ENCODE assay signal across 8 cellular contexts in genomic region chr16:67326472-67327309, GRCh38. TPM values are rescaled to one million over a fixed set of nuclear protein-coding genes. Genes with fewer than 3 reads are reported as not detected.
A peak's percentile ranks its signal among the peaks of the same experiment; 100 is the strongest.
DNase-seq lines count a peak whose midpoint lies in the region; ATAC-seq and TF ChIP-seq lines count a peak whose summit lies in the region.

KCTD19 (minus strand) TSS chr16:67326741; CDS start chr16:67326707, 34 bp downstream.
A gene with protein sequence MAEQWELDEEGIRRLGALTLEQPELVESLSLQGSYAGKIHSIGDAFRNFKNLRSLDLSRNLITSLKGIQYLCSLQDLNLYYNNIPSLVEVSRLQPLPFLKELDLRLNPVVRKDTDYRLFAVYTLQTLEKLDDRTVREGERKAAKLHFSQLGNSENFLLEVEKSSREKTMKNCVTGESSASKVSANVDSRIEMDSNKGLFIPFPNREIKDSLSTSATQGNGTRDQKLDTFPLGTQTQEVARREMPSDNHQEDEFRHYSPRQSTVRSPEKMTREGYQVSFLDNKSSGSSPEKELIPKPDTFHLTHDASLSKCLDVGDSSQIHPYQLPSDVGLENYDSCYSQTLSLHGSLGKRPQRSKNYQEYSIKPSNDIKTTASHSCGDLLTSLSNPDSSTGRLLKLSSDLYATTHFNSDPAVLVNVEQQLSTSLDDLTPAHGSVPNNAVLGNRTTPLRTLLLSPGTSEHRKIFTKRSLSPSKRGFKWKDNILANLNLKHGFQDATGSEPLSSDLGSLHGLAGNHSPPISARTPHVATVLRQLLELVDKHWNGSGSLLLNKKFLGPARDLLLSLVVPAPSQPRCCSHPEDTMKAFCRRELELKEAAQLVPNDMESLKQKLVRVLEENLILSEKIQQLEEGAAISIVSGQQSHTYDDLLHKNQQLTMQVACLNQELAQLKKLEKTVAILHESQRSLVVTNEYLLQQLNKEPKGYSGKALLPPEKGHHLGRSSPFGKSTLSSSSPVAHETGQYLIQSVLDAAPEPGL (plus strand): TSS chr16:67326815. CDS start chr16:67326863, 48 bp downstream.

- H3K4me3 ChIP-seq in MG63 (peak within 1 kb of the TSS; percentile 43), choroid plexus epithelial cell (ENCODE audit: low read depth, low read length) (peak within 1 kb of the TSS; percentile 51), liver (ENCODE audit: low read depth in 1 of 3, low read length in 3 of 3) (peak within 1 kb of the TSS in 2 of 3 donors; percentile 17 to 42)

- DNase-seq in DMS 273 treated with DMSO at 0.1 percent for 48 hours (lab: John Stamatoyannopoulos, UW) (peak; percentile 67), MG63 (peak; percentile 49), choroid plexus epithelial cell (ENCODE audit: low read depth) (peak; percentile 33), COLO829 (ENCODE audit: low spot score) (no peak)
- peak; percentile 44 for DNase-seq in activated CD4-positive, CD25-positive, alpha-beta regulatory T cell treated with anti-CD3 and anti-CD28 coated beads, Interleukin-2, amount 50 U/mL, for 72 hours
- DNase-seq in stimulated activated CD4-positive, alpha-beta T cell treated with anti-CD3 and anti-CD28 coated beads, Interleukin-2, amount 100 ng/mL, for 48 hours, result peak; percentile 61 to 62

- no peak within 1 kb of the TSS for H3K27ac ChIP-seq in liver (ENCODE audit: low read depth in 1 of 2, low read length in 2 of 2)

- TF ChIP-seq CTCF in choroid plexus epithelial cell (conservative IDR thresholded peaks at IDR 0.05; ENCODE audit: low read depth, low read length) (peak; percentile 60), liver (IDR thresholded peaks at IDR 0.05; ENCODE audit: low read depth, low read length, missing input control) (peak; percentile 17)

- H3K36me3 ChIP-seq in MG63 (no peaks in the 10 kb centered on the region), liver (ENCODE audit: control insufficient read depth in 4 of 4, insufficient read depth in 3 of 4, low read depth in 1 of 4, low read length in 3 of 4) (no peaks in the 10 kb centered on the region)

- TF ChIP-seq RAD21 in liver (IDR thresholded peaks at IDR 0.05), result peak in 1 of 2 donors; percentile 30

- no peak within 1 kb of the TSS for H3K9ac ChIP-seq in liver (ENCODE audit: low read depth in 1 of 2, low read length in 2 of 2)

- H3K4me1 ChIP-seq in liver (ENCODE audit: control insufficient read depth in 4 of 4, insufficient read depth in 4 of 4, low read length in 3 of 4), result peaks cover 0 to 4% (median 3%) of the 10 kb centered on the region in 4 donors

- WGBS in liver, result 9% methylated on average over 61 of the region's 61 CpGs

- H3K27me3 ChIP-seq in MG63 (no peaks in the 10 kb centered on the region), liver (ENCODE audit: control insufficient read depth in 4 of 4, insufficient read depth in 4 of 4, low read length in 3 of 4) (no peaks in the 10 kb centered on the region)

- H3K9me3 ChIP-seq in MG63 (no peaks in the 10 kb centered on the region), liver (ENCODE audit: control insufficient read depth in 4 of 4, low read length in 3 of 4) (no peaks in the 10 kb centered on the region)

- ATAC-seq in GM21737 (IDR thresholded peaks at IDR 0.05; ENCODE audit: unreplicated experiment), result no peak

TF ChIP-seq in liver, 16 proteins besides CTCF, POLR2A, EP300 and RAD21:
- TF ChIP-seq, protein P1, sequence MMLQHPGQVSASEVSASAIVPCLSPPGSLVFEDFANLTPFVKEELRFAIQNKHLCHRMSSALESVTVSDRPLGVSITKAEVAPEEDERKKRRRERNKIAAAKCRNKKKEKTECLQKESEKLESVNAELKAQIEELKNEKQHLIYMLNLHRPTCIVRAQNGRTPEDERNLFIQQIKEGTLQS (IDR thresholded peaks at IDR 0.05), result no peak
- TF ChIP-seq EGR1 (IDR thresholded peaks at IDR 0.05; ENCODE audit: low read depth in 2 of 2) (no peak), JUND (IDR thresholded peaks at IDR 0.05) (no peak), YY1 (IDR thresholded peaks at IDR 0.05) (no peak), HNF4G (IDR thresholded peaks at IDR 0.05) (no peak), MAX (IDR thresholded peaks at IDR 0.05) (no peak), HNF4A (conservative IDR thresholded peaks at IDR 0.05) (no peak), GABPA (IDR thresholded peaks at IDR 0.05 in 1 of 2, conservative IDR thresholded peaks at IDR 0.05 in 1 of 2) (no peak), FOXA1 (IDR thresholded peaks at IDR 0.05) (no peak), REST (IDR thresholded peaks at IDR 0.05) (no peak), TAF1 (conservative IDR thresholded peaks at IDR 0.05) (no peak), RXRA (IDR thresholded peaks at IDR 0.05) (no peak), NR2F2 (IDR thresholded peaks at IDR 0.05) (no peak), SP1 (IDR thresholded peaks at IDR 0.05) (no peak), FOXA2 (IDR thresholded peaks at IDR 0.05) (no peak)
- TF ChIP-seq, protein P2, sequence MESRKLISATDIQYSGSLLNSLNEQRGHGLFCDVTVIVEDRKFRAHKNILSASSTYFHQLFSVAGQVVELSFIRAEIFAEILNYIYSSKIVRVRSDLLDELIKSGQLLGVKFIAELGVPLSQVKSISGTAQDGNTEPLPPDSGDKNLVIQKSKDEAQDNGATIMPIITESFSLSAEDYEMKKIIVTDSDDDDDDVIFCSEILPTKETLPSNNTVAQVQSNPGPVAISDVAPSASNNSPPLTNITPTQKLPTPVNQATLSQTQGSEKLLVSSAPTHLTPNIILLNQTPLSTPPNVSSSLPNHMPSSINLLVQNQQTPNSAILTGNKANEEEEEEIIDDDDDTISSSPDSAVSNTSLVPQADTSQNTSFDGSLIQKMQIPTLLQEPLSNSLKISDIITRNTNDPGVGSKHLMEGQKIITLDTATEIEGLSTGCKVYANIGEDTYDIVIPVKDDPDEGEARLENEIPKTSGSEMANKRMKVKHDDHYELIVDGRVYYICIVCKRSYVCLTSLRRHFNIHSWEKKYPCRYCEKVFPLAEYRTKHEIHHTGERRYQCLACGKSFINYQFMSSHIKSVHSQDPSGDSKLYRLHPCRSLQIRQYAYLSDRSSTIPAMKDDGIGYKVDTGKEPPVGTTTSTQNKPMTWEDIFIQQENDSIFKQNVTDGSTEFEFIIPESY (IDR thresholded peaks at IDR 0.05), result no peak

RNA-seq across cellular contexts. Expression of gene KCTD19, which starts in this region (rescaled TPM):
- total RNA-seq in MG63 (2014; rRNA removed; shearing (Covaris generic); ENCODE audit: low replicate concordance), result not detected in 2 replicates
- total RNA-seq in liver, result under 1 TPM in 1 of 2 donors, not detected in 1; 0.28 TPM
- not detected for polyA plus RNA-seq in liver

RNA-seq across cellular contexts. Expression of the second gene that starts in this region (rescaled TPM):
- total RNA-seq in MG63 (2014; rRNA removed; shearing (Covaris generic); ENCODE audit: low replicate concordance), result 0.33 and 0.39 TPM in 2 replicates
- under 1 TPM in 1 of 2 donors, not detected in 1; 0.08 TPM for total RNA-seq in liver
- polyA plus RNA-seq in liver, result not detected

Comparison
In these comparisons a context has a peak if more than half of its experiments do, and no peak if none do; other contexts are left out.
1. Peak in DNase-seq and H3K4me3 ChIP-seq in MG63; RNA of the genes that start here not detected or under 1 TPM.